In the genomic region with DNA sequence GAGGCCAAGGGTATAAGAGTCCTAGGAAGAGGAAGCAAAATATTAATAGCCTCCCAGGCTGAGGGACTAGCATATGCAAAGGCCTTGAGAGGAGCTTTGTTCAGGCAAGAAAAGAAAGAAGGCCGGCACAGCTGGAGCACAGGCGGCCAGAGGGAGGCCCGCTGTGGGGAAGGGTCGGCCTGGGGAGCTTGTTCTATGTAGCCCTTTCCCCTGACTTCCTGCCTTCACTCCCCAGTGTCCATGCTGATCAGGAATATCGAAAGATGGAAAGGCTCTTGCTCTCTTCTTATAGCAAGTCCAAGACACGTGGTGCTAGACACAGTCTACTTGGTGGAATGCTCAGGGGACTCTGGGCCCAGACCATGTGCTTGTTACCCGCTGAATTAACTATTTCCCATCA, we compare ENCODE assay signal across 1 cellular context.
TF ChIP-seq lines count a peak whose summit lies in the region.

No MANE protein-coding gene starts in this region.

TF ChIP-seq in GM23338, 12 proteins besides CTCF, POLR2A, EP300 and RAD21:
- TF ChIP-seq ZNF462 (CRISPR knock-in tag; IDR thresholded peaks at IDR 0.05) (peak; percentile 69), STAT1 (IDR thresholded peaks at IDR 0.05; ENCODE audit: unreplicated experiment) (no peak), ZNF114 (CRISPR knock-in tag; IDR thresholded peaks at IDR 0.05) (0 out of 2 replicates have a peak, but pooled peaks have one; percentile 56), REST (IDR thresholded peaks at IDR 0.05; ENCODE audit: unreplicated experiment) (no peak), NANOG (IDR thresholded peaks at IDR 0.05; ENCODE audit: borderline replicate concordance) (peak; percentile 71; the same call in 1 of the 2 replicates), CREB1 (CRISPR knock-in tag; IDR thresholded peaks at IDR 0.05; ENCODE audit: low read depth) (0 out of 2 replicates have a peak, but pooled peaks have one; percentile 24)
- TF ChIP-seq, protein P1, sequence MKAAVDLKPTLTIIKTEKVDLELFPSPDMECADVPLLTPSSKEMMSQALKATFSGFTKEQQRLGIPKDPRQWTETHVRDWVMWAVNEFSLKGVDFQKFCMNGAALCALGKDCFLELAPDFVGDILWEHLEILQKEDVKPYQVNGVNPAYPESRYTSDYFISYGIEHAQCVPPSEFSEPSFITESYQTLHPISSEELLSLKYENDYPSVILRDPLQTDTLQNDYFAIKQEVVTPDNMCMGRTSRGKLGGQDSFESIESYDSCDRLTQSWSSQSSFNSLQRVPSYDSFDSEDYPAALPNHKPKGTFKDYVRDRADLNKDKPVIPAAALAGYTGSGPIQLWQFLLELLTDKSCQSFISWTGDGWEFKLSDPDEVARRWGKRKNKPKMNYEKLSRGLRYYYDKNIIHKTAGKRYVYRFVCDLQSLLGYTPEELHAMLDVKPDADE (IDR thresholded peaks at IDR 0.05), result peak; percentile 72
